ENCODE assay signal across 8 cellular contexts in the genomic region with DNA sequence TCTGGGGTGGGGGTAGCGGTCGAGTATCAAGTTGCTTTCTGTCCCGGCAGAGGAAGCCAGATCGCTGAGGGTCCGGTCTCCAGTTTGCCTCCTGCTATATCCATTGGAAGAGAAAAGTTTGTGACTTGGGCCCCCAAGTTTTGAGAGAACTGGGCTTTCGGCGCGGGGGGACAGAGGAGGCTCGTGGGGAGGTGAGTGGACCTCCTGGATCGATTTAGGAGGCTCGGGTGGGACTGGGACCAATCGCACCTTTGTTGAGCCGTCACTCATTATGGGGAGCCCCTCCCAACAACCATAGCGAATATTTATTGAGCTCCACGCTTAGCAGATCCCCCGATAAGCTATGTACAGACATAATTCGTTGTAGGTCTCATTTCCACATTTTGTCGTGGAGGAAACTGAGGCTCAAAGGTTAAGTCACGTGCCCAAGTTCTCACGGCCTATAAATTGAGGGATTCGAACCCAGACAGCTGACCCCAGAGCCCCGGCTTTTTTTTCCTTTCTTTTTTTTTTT. TPM values are rescaled to one million over a fixed set of nuclear protein-coding genes. Genes with fewer than 3 reads are reported as not detected.
DNase-seq lines count a peak whose midpoint lies in the region; ATAC-seq and TF ChIP-seq lines count a peak whose summit lies in the region.

No MANE protein-coding gene starts in this region.

- peaks cover 57% of the 10 kb centered on the region for H3K36me3 ChIP-seq in BLaER1
- peaks cover 3 to 8% of the 10 kb centered on the region in 2 donors for H3K36me3 ChIP-seq in lung (ENCODE audit: control insufficient read depth in 2 of 2, insufficient read depth in 2 of 2, low read length in 2 of 2)
- H3K36me3 ChIP-seq in vagina, result peaks cover 0 to 13% of the 10 kb centered on the region in 2 donors

- H3K9me3 ChIP-seq in BLaER1 (no peaks in the 10 kb centered on the region), lung (ENCODE audit: control insufficient read depth in 2 of 2, insufficient read depth in 1 of 2, low read length in 1 of 2) (no peaks in the 10 kb centered on the region), vagina (no peaks in the 10 kb centered on the region)

- no peak for TF ChIP-seq POLR2A in vagina (IDR thresholded peaks at IDR 0.05)

- ATAC-seq in HG03159 (IDR thresholded peaks at IDR 0.05; ENCODE audit: unreplicated experiment) (peak; percentile 5), lung (ENCODE audit: insufficient read depth, low FRiP score) (no peak), GM18861 (IDR thresholded peaks at IDR 0.05; ENCODE audit: unreplicated experiment) (no peak)

- H3K27me3 ChIP-seq in BLaER1, result no peaks in the 10 kb centered on the region
- H3K27me3 ChIP-seq in lung (ENCODE audit: control insufficient read depth, insufficient read depth), result no peaks in the 10 kb centered on the region
- no peaks in the 10 kb centered on the region for H3K27me3 ChIP-seq in vagina

- H4K20me1 ChIP-seq in BLaER1, result peaks cover 34% of the 10 kb centered on the region

- H3K9ac ChIP-seq in BLaER1, result peak overlapping the region; percentile 85

- TF ChIP-seq CTCF in astrocyte of the spinal cord (IDR thresholded peaks at IDR 0.05; ENCODE audit: low read depth, low read length) (no peak), lung (IDR thresholded peaks at IDR 0.05; ENCODE audit: control extremely low read depth, extremely low read depth) (no peak), vagina (IDR thresholded peaks at IDR 0.05) (no peak)

- no peak for DNase-seq in astrocyte of the spinal cord (ENCODE audit: low read depth, low spot score)
- DNase-seq in lung (ENCODE audit: low spot score), result no peak
- no peak for DNase-seq in vagina (ENCODE audit: extremely low spot score in 2 of 2)
- no peak for DNase-seq in activated CD8-positive, alpha-beta memory T cell treated with anti-CD3 and anti-CD28 coated beads, Interleukin-2, amount 50 U/mL, for 4 hours
- no peak for DNase-seq in NCI-H2227 (lab: John Stamatoyannopoulos, UW; ENCODE audit: unreplicated experiment)

- intact Hi-C loops in vagina (cut with DNase I), result loop anchor here (10.0 kb wide), 1 partner anchor 122 kb away; no protein-coding TSS in a partner anchor

- in situ Hi-C loops in astrocyte of the spinal cord (cut with HindIII; ENCODE audit: low sequenced_read_pairs), result no loop called here

- peaks cover 45% of the 10 kb centered on the region for H3K4me1 ChIP-seq in BLaER1
- peaks cover 9 to 15% of the 10 kb centered on the region in 2 donors for H3K4me1 ChIP-seq in lung (ENCODE audit: control insufficient read depth in 2 of 2, insufficient read depth in 2 of 2, low read length in 2 of 2)
- H3K4me1 ChIP-seq in vagina, result peaks cover 52% of the 10 kb centered on the region

- H3K4me3 ChIP-seq in BLaER1 (peak overlapping the region; percentile 100), astrocyte of the spinal cord (ENCODE audit: low read depth, low read length) (peak overlapping the region; percentile 99), lung (peak overlapping the region; percentile 41), vagina (peak overlapping the region; percentile 94 to 97)

- H3K27ac ChIP-seq in BLaER1 (peak overlapping the region; percentile 81), lung (ENCODE audit: low read depth in 1 of 2, low read length in 1 of 2) (peak overlapping the region; percentile 43 to 76), vagina (peak overlapping the region; percentile 99)

- peak overlapping the region; percentile 77 for H3K4me2 ChIP-seq in BLaER1

- 0% methylated on average over 22 of the region's 22 CpGs for WGBS in lung, 2 donors

RNA-seq across cellular contexts. Expression of a gene that starts 0.9 kb away (rescaled TPM):
- total RNA-seq in lung (10 to 100 TPM; 46.6 to 97.6 TPM), vagina (61.6 TPM)
- 100 to 1,000 TPM in 1 of 2 donors, 10 to 100 TPM in 1; 99.6 to 148 TPM for polyA plus RNA-seq in lung

RNA-seq across cellular contexts. Expression of a gene that starts 1.0 kb away (rescaled TPM):
- total RNA-seq in lung (10 to 100 TPM; 10.0 to 41.4 TPM), vagina (18.9 TPM)
- polyA plus RNA-seq in lung, result 10 to 100 TPM; 30.9 to 37.5 TPM

RNA-seq across cellular contexts. Expression of a gene that starts 10.2 kb away (rescaled TPM):
- total RNA-seq in lung (10 to 100 TPM in 1 of 2 donors, 1 to 10 TPM in 1; 4.6 to 18.6 TPM), vagina (12.5 TPM)
- 10 to 100 TPM; 23.9 to 26.7 TPM for polyA plus RNA-seq in lung

RNA-seq across cellular contexts. Expression of a gene that starts 18.8 kb away (rescaled TPM):
- total RNA-seq in lung (under 1 TPM; 0.03 to 0.06 TPM), vagina (not detected)
- polyA plus RNA-seq in lung, result under 1 TPM in 1 of 2 donors, not detected in 1; 0.01 TPM

RNA-seq across cellular contexts. Expression of a gene that starts 22.9 kb away (rescaled TPM):
- total RNA-seq in lung (1 to 10 TPM in 1 of 2 donors, under 1 TPM in 1; 0.63 to 1.8 TPM), vagina (not detected)
- under 1 TPM; 0.44 to 0.59 TPM for polyA plus RNA-seq in lung

Comparison
In these comparisons a context has a peak if more than half of its experiments do, and no peak if none do; other contexts are left out.
1. H3K4me3 ChIP-seq: peak in every context shown above with its lines; median percentile 100 in BLaER1; 99 in astrocyte of the spinal cord; 96 in vagina; 41 in lung.